ENCODE assay signal across 16 cellular contexts in genomic region chr15:39936187-39936586, GRCh38. TPM values are rescaled to one million over a fixed set of nuclear protein-coding genes. Genes with fewer than 3 reads are reported as not detected.
DNase-seq lines count a peak whose midpoint lies in the region; ATAC-seq and FAIRE-seq lines count a peak whose summit lies in the region.
"Had no signal": no experiment of that assay in that cellular context is flagged by ENCODE, and none has a peak within 500 bp of the region (broad histone marks: within the 10 kb centered on the region; RNA-seq: fewer than 3 reads in every experiment).

No MANE protein-coding gene starts in this region.

- H3K4me2 ChIP-seq in trophoblast cell (ENCODE audit: low read length) = no peak overlapping the region

- H4K8ac ChIP-seq in trophoblast cell (ENCODE audit: low read depth, low read length) = no peak overlapping the region

- peaks cover 3% of the 10 kb centered on the region for H3K79me2 ChIP-seq in trophoblast cell (ENCODE audit: control insufficient read depth, insufficient read depth, low read length, poor library complexity)

- DNase-seq in GM03348 (ENCODE audit: low spot score) (peak; percentile 26), RKO (ENCODE audit: low spot score) (peak; percentile 84), epithelial cell of prostate (ENCODE audit: low read depth, low spot score) (peak; percentile 48), trophoblast cell (peak; percentile 51 to 72), HTR-8/SVneo (ENCODE audit: insufficient read length, low spot score) (no peak), NCI-H510A treated with DMSO at 0.1 percent for 48 hours (lab: John Stamatoyannopoulos, UW) (no peak)
- DNase-seq in activated effector memory CD4-positive, alpha-beta T cell treated with anti-CD3 and anti-CD28 coated beads, Interleukin-2, amount 50 U/mL, for 16 hours = no peak
- DNase-seq: activated CD4-positive, alpha-beta T cell treated with anti-CD3 and anti-CD28 coated beads, Interleukin-2, amount 10 ng/mL, durations not matched to agents 24 days and 14 days; hypothalamus; lower lobe of right lung; NCI-H2171; small intestine had no signal

- H3K27ac ChIP-seq in epithelial cell of prostate (peak overlapping the region; percentile 95), trophoblast cell (ENCODE audit: low read depth, low read length) (no peak overlapping the region)
- H3K27ac ChIP-seq: lower lobe of right lung had no signal

- FAIRE-seq in HTR-8/SVneo (lab: Jason Lieb, UNC) = no peak
- FAIRE-seq: endometrium, small intestine had no signal

- no peak overlapping the region for H4K12ac ChIP-seq in trophoblast cell (ENCODE audit: low read depth, low read length)

- H2BK5ac ChIP-seq in trophoblast cell (ENCODE audit: low read depth, low read length, poor library complexity) = no peak overlapping the region

- H3K9me3 ChIP-seq in trophoblast cell (ENCODE audit: insufficient read depth, low read depth, low read length) = no peaks in the 10 kb centered on the region
- H3K9me3 ChIP-seq: lower lobe of right lung, neutrophil, thoracic aorta had no signal

- WGBS in trophoblast cell (ENCODE audit: extremely low coverage, insufficient coverage, insufficient read length) = no CpG with 5 or more reads among the region's 7 CpGs

- no peaks in the 10 kb centered on the region for H3K27me3 ChIP-seq in trophoblast cell (ENCODE audit: insufficient read depth, low read length)
- H3K27me3 ChIP-seq: neutrophil had no signal

- peaks cover 9% of the 10 kb centered on the region for H3K79me1 ChIP-seq in trophoblast cell (ENCODE audit: low read length)

- H2AFZ ChIP-seq in trophoblast cell (ENCODE audit: insufficient read depth, low read length, poor library complexity) = no peak overlapping the region

- H3K23ac ChIP-seq in trophoblast cell (ENCODE audit: low read length) = no peak overlapping the region

- no peak overlapping the region for H3K18ac ChIP-seq in trophoblast cell (ENCODE audit: low read length)

- H2BK12ac ChIP-seq in trophoblast cell (ENCODE audit: low read length) = no peak overlapping the region

- H3K4me3 ChIP-seq in trophoblast cell (ENCODE audit: low read depth, low read length) = no peak overlapping the region

- peaks cover 0 to 1% of the 10 kb centered on the region in 2 experiments for H3K36me3 ChIP-seq in trophoblast cell (ENCODE audit: control insufficient read depth in 1 of 2, insufficient read depth in 2 of 2, low read length in 2 of 2)
- H3K36me3 ChIP-seq: thoracic aorta had no signal

- H2BK120ac ChIP-seq in trophoblast cell (ENCODE audit: insufficient read depth, low read length, poor library complexity) = no peak overlapping the region

- peaks cover 6% of the 10 kb centered on the region in 2 experiments for H3K4me1 ChIP-seq in trophoblast cell (ENCODE audit: control insufficient read depth in 1 of 2, insufficient read depth in 2 of 2, low read length in 2 of 2)

- H3K4ac ChIP-seq in trophoblast cell (ENCODE audit: low read depth, low read length) = no peak overlapping the region

- H3K9ac ChIP-seq in trophoblast cell (ENCODE audit: low read length) = no peak overlapping the region

- ATAC-seq in HG02870 (IDR thresholded peaks at IDR 0.05; ENCODE audit: unreplicated experiment) = no peak
- ATAC-seq: lower lobe of right lung had no signal

- H3K14ac ChIP-seq in trophoblast cell (ENCODE audit: low read length) = no peak overlapping the region

- H4K91ac ChIP-seq in trophoblast cell (ENCODE audit: low read depth, low read length) = no peak overlapping the region

- H2AK5ac ChIP-seq in trophoblast cell (ENCODE audit: low read length) = no peak overlapping the region

RNA-seq across cellular contexts. Expression of gene EIF2AK4, which starts 2.3 kb away (rescaled TPM):
- polyA plus RNA-seq in trophoblast cell (2013) = 33.5 and 36.3 TPM in 2 replicates

RNA-seq across cellular contexts. Expression of gene GPR176, which starts 16.1 kb away (rescaled TPM):
- polyA plus RNA-seq in trophoblast cell (2013) = 1.2 TPM in 2 replicates

Comparison
In these comparisons a context has a peak if more than half of its experiments do, and no peak if none do; other contexts are left out.
1. DNase-seq: peak in GM03348 (single experiment), RKO (single experiment), epithelial cell of prostate (single experiment) and trophoblast cell (2 of 2); none in HTR-8/SVneo (single experiment), NCI-H510A treated with DMSO at 0.1 percent for 48 hours (single experiment) and activated effector memory CD4-positive, alpha-beta T cell treated with anti-CD3 and anti-CD28 coated beads, Interleukin-2, amount 50 U/mL, for 16 hours (single experiment).